ENCODE assay signal across 1 cellular context in genomic region chr12:96271469-96272199, GRCh38.
TF ChIP-seq lines count a peak whose summit lies in the region.

No MANE protein-coding gene starts in this region.

TF ChIP-seq in K562, 482 proteins besides CTCF, POLR2A, EP300 and RAD21 (continued from another document):
- TF ChIP-seq MBD1 (CRISPR knock-in tag; IDR thresholded peaks at IDR 0.05) (no peak), EZH2 (IDR thresholded peaks at IDR 0.05; ENCODE audit: borderline replicate concordance, low read depth, low read length) (no peak)
